8 cellular contexts compared by ENCODE assay signal in genomic region chr6:1613631-1614447, GRCh38. TPM values are rescaled to one million over a fixed set of nuclear protein-coding genes. Genes with fewer than 3 reads are reported as not detected.
A peak's percentile ranks its signal among the peaks of the same experiment; 100 is the strongest.
DNase-seq lines count a peak whose midpoint lies in the region; ATAC-seq and TF ChIP-seq lines count a peak whose summit lies in the region.

No MANE protein-coding gene starts in this region.

- H3K4me1 ChIP-seq in HEK293 (ENCODE audit: control insufficient read depth, insufficient read depth, low read length), result peaks cover 19% of the 10 kb centered on the region
- peaks cover 10% of the 10 kb centered on the region for H3K4me1 ChIP-seq in iPS-18a (ENCODE audit: control insufficient read depth, low read depth, low read length)
- H3K4me1 ChIP-seq in subcutaneous abdominal adipose tissue (ENCODE audit: control insufficient read depth in 5 of 5, insufficient read depth in 5 of 5, low read length in 5 of 5), result peaks cover 1 to 37% (median 29%) of the 10 kb centered on the region in 5 donors

- no peak overlapping the region for H3K27ac Mint-ChIP-seq in activated T-cell treated with anti-CD3 and anti-CD28 coated beads, Interleukin-2, amount 50 U/mL, for 72 hours

- no peaks in the 10 kb centered on the region for H3K9me3 ChIP-seq in HEK293 (ENCODE audit: control insufficient read depth, insufficient read depth, low read depth, low read length)
- peaks cover 7% of the 10 kb centered on the region for H3K9me3 ChIP-seq in iPS-18a (ENCODE audit: control insufficient read depth, low read depth, low read length)
- no peaks in the 10 kb centered on the region for H3K9me3 ChIP-seq in subcutaneous abdominal adipose tissue (ENCODE audit: control insufficient read depth in 5 of 5, low read length in 5 of 5)

- no peak for ATAC-seq in activated T-cell treated with anti-CD3 and anti-CD28 coated beads, Interleukin-2, amount 50 U/mL, for 72 hours (replicated peaks in 1 of 2)

- H3K36me3 Mint-ChIP-seq in activated T-cell treated with anti-CD3 and anti-CD28 coated beads, Interleukin-2, amount 50 U/mL, for 72 hours (ENCODE audit: insufficient read depth in 2 of 2), result peaks cover 0 to 6% of the 10 kb centered on the region in 2 donors

- H3K27me3 Mint-ChIP-seq in activated T-cell treated with anti-CD3 and anti-CD28 coated beads, Interleukin-2, amount 50 U/mL, for 72 hours (ENCODE audit: low read depth), result peaks cover 55% of the 10 kb centered on the region

- peaks cover 17% of the 10 kb centered on the region for H3K4me1 Mint-ChIP-seq in activated T-cell treated with anti-CD3 and anti-CD28 coated beads, Interleukin-2, amount 50 U/mL, for 72 hours (ENCODE audit: low read depth)

- CTCF ChIA-PET in HEK293 (lab: Yijun Ruan, JAX), result interaction anchor here (1.0 kb wide), 1 partner anchor 181 kb away, joined by 6 read pairs; no protein-coding TSS in a partner anchor

- POLR2A ChIA-PET in HEK293 (lab: Yijun Ruan, JAX), result interaction anchor here (0.7 to 2.8 kb wide), 5 partner anchors 13 to 495 kb away, joined by 3 to 14 read pairs (median 4); no protein-coding TSS in a partner anchor

- H3K9ac ChIP-seq in iPS-18a (ENCODE audit: low read length) (no peak overlapping the region), subcutaneous abdominal adipose tissue (ENCODE audit: low read length in 5 of 5) (peak overlapping the region in 2 of 5 donors; percentile 35 to 41)

- H3K27me3 ChIP-seq in iPS-18a (ENCODE audit: control insufficient read depth, insufficient read depth, low read length) (peaks cover 97% of the 10 kb centered on the region), subcutaneous abdominal adipose tissue (ENCODE audit: control insufficient read depth in 5 of 5, insufficient read depth in 4 of 5, low read length in 5 of 5) (peaks cover 4 to 32% (median 31%) of the 10 kb centered on the region in 5 donors)

- no peak for TF ChIP-seq CTCF in HEK293 (tag by site-specific recombination; IDR thresholded peaks at IDR 0.05)

- H3K4me3 ChIP-seq in HEK293 (ENCODE audit: low read depth, low read length) (peak overlapping the region; percentile 57), iPS-18a (ENCODE audit: low read length) (peak overlapping the region; percentile 30), subcutaneous abdominal adipose tissue (ENCODE audit: low read depth in 1 of 5, low read length in 5 of 5) (peak overlapping the region in 4 of 5 donors; percentile 11 to 70 (median 52))

- H3K36me3 ChIP-seq in HEK293 (ENCODE audit: control insufficient read depth in 2 of 2, insufficient read depth in 1 of 2, low read length in 2 of 2) (peaks cover 21 to 80% of the 10 kb centered on the region in 2 experiments), iPS-18a (ENCODE audit: control insufficient read depth, low read depth, low read length) (no peaks in the 10 kb centered on the region), subcutaneous abdominal adipose tissue (ENCODE audit: control insufficient read depth in 5 of 5, insufficient read depth in 5 of 5, low read length in 5 of 5) (no peaks in the 10 kb centered on the region)

- peak overlapping the region; percentile 100 for H3K27ac ChIP-seq in HEK293 (ENCODE audit: extremely low read depth, low read depth, low read length)
- H3K27ac ChIP-seq in iPS-18a (ENCODE audit: low read length), result no peak overlapping the region
- peak overlapping the region; percentile 37 for H3K27ac ChIP-seq in subcutaneous abdominal adipose tissue (ENCODE audit: low read depth, low read length)

- no peaks in the 10 kb centered on the region for H3K9me3 Mint-ChIP-seq in activated T-cell treated with anti-CD3 and anti-CD28 coated beads, Interleukin-2, amount 50 U/mL, for 72 hours

- DNase-seq in activated T-cell treated with anti-CD3 and anti-CD28 coated beads, Interleukin-2, amount 50 U/mL, for 72 hours, result peak in 1 of 2 donors; percentile 30
- DNase-seq in NCI-H1436 treated with DMSO at 0.1 percent for 48 hours (lab: John Stamatoyannopoulos, UW), result no peak
- no peak for DNase-seq in A172 (ENCODE audit: low spot score)
- DNase-seq in NCI-H146 (lab: John Stamatoyannopoulos, UW), result no peak
- no peak for DNase-seq in GDM1 (lab: John Stamatoyannopoulos, UW)

- H3K4me3 Mint-ChIP-seq in activated T-cell treated with anti-CD3 and anti-CD28 coated beads, Interleukin-2, amount 50 U/mL, for 72 hours, result peak overlapping the region; percentile 12 to 43

TF ChIP-seq in HEK293, 187 proteins besides CTCF, POLR2A, EP300 and RAD21 (continues in another document):
- peak; percentile 56 for TF ChIP-seq OSR2 (tag by site-specific recombination; IDR thresholded peaks at IDR 0.05)
- TF ChIP-seq ZNF202 (tag by site-specific recombination; IDR thresholded peaks at IDR 0.05; ENCODE audit: borderline replicate concordance), result no peak
- peak; percentile 53; the same call in 1 of the 2 replicates for TF ChIP-seq GFI1B (tag by site-specific recombination; IDR thresholded peaks at IDR 0.05)
- 0 out of 2 replicates have a peak, but pooled peaks have one; percentile 13 for TF ChIP-seq EGR2 (tag by site-specific recombination; IDR thresholded peaks at IDR 0.05; ENCODE audit: low read depth)
- 0 out of 2 replicates have a peak, but pooled peaks have one; percentile 12 for TF ChIP-seq KLF1 (tag by site-specific recombination; IDR thresholded peaks at IDR 0.05)
- TF ChIP-seq SP3 (tag by site-specific recombination; IDR thresholded peaks at IDR 0.05), result peak; percentile 45
- no peak for TF ChIP-seq ZNF785 (tag by site-specific recombination; IDR thresholded peaks at IDR 0.05)
- TF ChIP-seq PRDM4 (tag by site-specific recombination; IDR thresholded peaks at IDR 0.05), result peak; percentile 60
- 0 out of 2 replicates have a peak, but pooled peaks have one; percentile 38 for TF ChIP-seq ZBTB6 (tag by site-specific recombination; IDR thresholded peaks at IDR 0.05)
- TF ChIP-seq ZNF530 (tag by site-specific recombination; IDR thresholded peaks at IDR 0.05; ENCODE audit: low read depth), result no peak
- TF ChIP-seq KLF16 (tag by site-specific recombination; IDR thresholded peaks at IDR 0.05), result 0 out of 2 replicates have a peak, but pooled peaks have one; percentile 30
- no peak for TF ChIP-seq ZNF302 (tag by site-specific recombination; IDR thresholded peaks at IDR 0.05; ENCODE audit: low read depth)
- TF ChIP-seq ZNF114 (tag by site-specific recombination; IDR thresholded peaks at IDR 0.05), result no peak
- TF ChIP-seq ZNF510 (tag by site-specific recombination; IDR thresholded peaks at IDR 0.05; ENCODE audit: insufficient replicate concordance), result no peak
- peak; percentile 20; the same call in 1 of the 2 replicates for TF ChIP-seq ZNF449 (tag by site-specific recombination; IDR thresholded peaks at IDR 0.05)
- no peak for TF ChIP-seq ZNF37A (tag by site-specific recombination; IDR thresholded peaks at IDR 0.05)
- peak; percentile 45 for TF ChIP-seq SP2 (tag by site-specific recombination; IDR thresholded peaks at IDR 0.05)
- TF ChIP-seq ZFHX2 (tag by site-specific recombination; conservative IDR thresholded peaks at IDR 0.05), result peak; percentile 39; the same call in 1 of the 2 replicates
- no peak for TF ChIP-seq ZNF350 (tag by site-specific recombination; IDR thresholded peaks at IDR 0.05)
- peak; percentile 78; the same call in 1 of the 2 replicates for TF ChIP-seq ZNF843 (tag by site-specific recombination; IDR thresholded peaks at IDR 0.05)
- TF ChIP-seq ZNF140 (tag by site-specific recombination; IDR thresholded peaks at IDR 0.05), result no peak

RNA-seq across cellular contexts. Expression of gene FOXC1, which starts 4.1 kb away (rescaled TPM):
- under 1 TPM; 0.17 to 0.30 TPM for total RNA-seq in activated T-cell treated with anti-CD3 and anti-CD28 coated beads, Interleukin-2, amount 50 U/mL, for 72 hours
- total RNA-seq in A172 (2014; rRNA removed; shearing (Covaris generic)), result 3.5 and 4.6 TPM in 2 replicates
